ENCODE assay signal across 9 cellular contexts in genomic region chr12:26112703-26113147, GRCh38. TPM values are rescaled to one million over a fixed set of nuclear protein-coding genes. Genes with fewer than 3 reads are reported as not detected.
A peak's percentile ranks its signal among the peaks of the same experiment; 100 is the strongest.
DNase-seq lines count a peak whose midpoint lies in the region; ATAC-seq and TF ChIP-seq lines count a peak whose summit lies in the region.
"Had no signal": no experiment of that assay in that cellular context is flagged by ENCODE, and none has a peak within 500 bp of the region (broad histone marks: within the 10 kb centered on the region; RNA-seq: fewer than 3 reads in every experiment).

No MANE protein-coding gene starts in this region.

- whole genome bisulfite sequencing in esophagus muscularis mucosa: 87% methylated on average over 8 of the region's 8 CpGs
- WGBS in tibial nerve, 2 donors: 78 to 83% methylated on average over 8 of the region's 8 CpGs

- DNase-seq in T-helper 1 cell (no peak), NB4 (ENCODE audit: low read depth) (peak; percentile 46), esophagus muscularis mucosa (ENCODE audit: extremely low spot score) (no peak), tibial nerve (ENCODE audit: low spot score in 2 of 2) (no peak)

- H3K9me3 Mint-ChIP-seq in T-helper 1 cell treated with Interleukin-12 subunit alpha and Interleukin-12 subunit beta and Interleukin-4 antibody, amounts not matched to agents 30 μg/mL and 1 μg/mL, for 36 hours: no peaks in the 10 kb centered on the region
- no peaks in the 10 kb centered on the region for H3K9me3 Mint-ChIP-seq in stimulated activated memory B cell treated with anti-CD40 and anti-IgM and Interleukin-4, amounts not matched to agents 10 μg/mL and 1 μg/mL and 100 μg/mL, for 72 hours

- intact Hi-C loops in esophagus muscularis mucosa (cut with DNase I): loop anchor here (5.0 kb wide), 2 partner anchors 150 to 520 kb away; no protein-coding TSS in a partner anchor

- TF ChIP-seq POLR2A in NB4 (IDR thresholded peaks at IDR 0.05; ENCODE audit: extremely low read depth, insufficient read length): no peak
- no peak for TF ChIP-seq POLR2A in esophagus muscularis mucosa (IDR thresholded peaks at IDR 0.05; ENCODE audit: low read depth)
- no peak for TF ChIP-seq POLR2A in tibial nerve (IDR thresholded peaks at IDR 0.05)

- peaks cover 2% of the 10 kb centered on the region for H3K4me1 Mint-ChIP-seq in T-helper 1 cell treated with Interleukin-12 subunit alpha and Interleukin-12 subunit beta and Interleukin-4 antibody, amounts not matched to agents 30 μg/mL and 1 μg/mL, for 36 hours (ENCODE audit: low read depth)
- H3K4me1 Mint-ChIP-seq in stimulated activated memory B cell treated with anti-CD40 and anti-IgM and Interleukin-4, amounts not matched to agents 10 μg/mL and 1 μg/mL and 100 μg/mL, for 72 hours: peaks cover 42% of the 10 kb centered on the region

- no peak for TF ChIP-seq EP300 in esophagus muscularis mucosa (IDR thresholded peaks at IDR 0.05)
- no peak for TF ChIP-seq EP300 in tibial nerve (IDR thresholded peaks at IDR 0.05)

- H3K9me3 ChIP-seq in esophagus muscularis mucosa (no peaks in the 10 kb centered on the region), tibial nerve (no peaks in the 10 kb centered on the region)

- H3K27ac Mint-ChIP-seq in T-helper 1 cell treated with Interleukin-12 subunit alpha and Interleukin-12 subunit beta and Interleukin-4 antibody, amounts not matched to agents 30 μg/mL and 1 μg/mL, for 36 hours: no peak overlapping the region
- H3K27ac Mint-ChIP-seq in stimulated activated memory B cell treated with anti-CD40 and anti-IgM and Interleukin-4, amounts not matched to agents 10 μg/mL and 1 μg/mL and 100 μg/mL, for 72 hours: peak overlapping the region; percentile 92

- peak overlapping the region; percentile 39 for H3K4me3 Mint-ChIP-seq in T-helper 1 cell treated with Interleukin-12 subunit alpha and Interleukin-12 subunit beta and Interleukin-4 antibody, amounts not matched to agents 30 μg/mL and 1 μg/mL, for 36 hours
- peak overlapping the region; percentile 2 for H3K4me3 Mint-ChIP-seq in stimulated activated memory B cell treated with anti-CD40 and anti-IgM and Interleukin-4, amounts not matched to agents 10 μg/mL and 1 μg/mL and 100 μg/mL, for 72 hours

- no peak for TF ChIP-seq CTCF in NB4 (IDR thresholded peaks at IDR 0.05; ENCODE audit: low read depth, low read length)
- no peak for TF ChIP-seq CTCF in esophagus muscularis mucosa (IDR thresholded peaks at IDR 0.05)
- no peak for TF ChIP-seq CTCF in tibial nerve (IDR thresholded peaks at IDR 0.05)

- H3K27me3 Mint-ChIP-seq in T-helper 1 cell treated with Interleukin-12 subunit alpha and Interleukin-12 subunit beta and Interleukin-4 antibody, amounts not matched to agents 30 μg/mL and 1 μg/mL, for 36 hours (ENCODE audit: low read depth): peaks cover 80% of the 10 kb centered on the region
- H3K27me3 Mint-ChIP-seq in stimulated activated memory B cell treated with anti-CD40 and anti-IgM and Interleukin-4, amounts not matched to agents 10 μg/mL and 1 μg/mL and 100 μg/mL, for 72 hours: no peaks in the 10 kb centered on the region

- peaks cover 2% of the 10 kb centered on the region for H3K36me3 Mint-ChIP-seq in T-helper 1 cell treated with Interleukin-12 subunit alpha and Interleukin-12 subunit beta and Interleukin-4 antibody, amounts not matched to agents 30 μg/mL and 1 μg/mL, for 36 hours (ENCODE audit: low read depth)
- H3K36me3 Mint-ChIP-seq in stimulated activated memory B cell treated with anti-CD40 and anti-IgM and Interleukin-4, amounts not matched to agents 10 μg/mL and 1 μg/mL and 100 μg/mL, for 72 hours: no peaks in the 10 kb centered on the region

- H3K27ac ChIP-seq in esophagus muscularis mucosa (replicated peaks in 1 of 4) (peak overlapping the region; percentile 89 to 97 (median 94)), tibial nerve (peak overlapping the region in 2 of 4 donors; percentile 93 to 95)

- no peaks in the 10 kb centered on the region for H3K36me3 ChIP-seq in esophagus muscularis mucosa
- no peaks in the 10 kb centered on the region for H3K36me3 ChIP-seq in tibial nerve

- H3K4me3 ChIP-seq in NB4 (ENCODE audit: low read depth, low read length) (no peak overlapping the region), esophagus muscularis mucosa (no peak overlapping the region), tibial nerve (no peak overlapping the region)

- H3K27me3 ChIP-seq in esophagus muscularis mucosa (no peaks in the 10 kb centered on the region), tibial nerve (no peaks in the 10 kb centered on the region)

- H3K4me1 ChIP-seq in esophagus muscularis mucosa (peaks cover 26 to 63% (median 56%) of the 10 kb centered on the region in 4 donors), tibial nerve (peaks cover 3 to 49% (median 10%) of the 10 kb centered on the region in 4 donors)

- ATAC-seq in stimulated activated memory B cell treated with anti-CD40 and anti-IgM and Interleukin-4, amounts not matched to agents 10 μg/mL and 1 μg/mL and 100 μg/mL, for 72 hours: no peak
- no peak for ATAC-seq in GM21528 (IDR thresholded peaks at IDR 0.05; ENCODE audit: low FRiP score, unreplicated experiment)
- no peak for ATAC-seq in HG03520 (IDR thresholded peaks at IDR 0.05; ENCODE audit: unreplicated experiment)

RNA-seq across cellular contexts. Expression of gene BHLHE41, which starts 12.1 kb away (rescaled TPM):
- total RNA-seq in esophagus muscularis mucosa (10 to 100 TPM in 3 of 4 donors, 1 to 10 TPM in 1; 6.3 to 20.0 (median 14.8) TPM), tibial nerve (10 to 100 TPM in 2 of 4 donors, 1 to 10 TPM in 2; 6.5 to 12.7 (median 9.9) TPM)
- total RNA-seq: OCI-LY7 had no signal
